ENCODE assay signal across 20 cellular contexts in the genomic region with DNA sequence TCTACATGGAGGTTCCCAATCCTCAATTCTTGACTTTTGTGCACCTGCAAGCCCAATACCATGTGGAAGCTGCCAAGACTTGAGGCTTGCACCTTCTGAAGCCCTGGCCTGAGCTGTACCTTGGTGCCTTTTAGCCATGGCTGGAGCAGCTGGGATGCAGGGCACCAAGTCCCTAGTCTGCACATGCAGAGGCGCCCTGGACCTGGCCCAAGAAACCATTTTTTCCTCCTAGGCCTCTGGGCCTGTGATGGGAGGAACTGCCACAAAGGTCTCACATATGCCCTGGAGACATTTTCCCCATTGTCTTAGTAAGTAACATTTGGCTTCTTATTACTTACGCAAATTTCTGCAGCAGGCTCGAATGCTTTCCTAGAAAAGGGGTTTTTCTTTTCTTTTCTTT.
A peak's percentile ranks its signal among the peaks of the same experiment; 100 is the strongest.
DNase-seq lines count a peak whose midpoint lies in the region; ATAC-seq, FAIRE-seq and TF ChIP-seq lines count a peak whose summit lies in the region.
"Had no signal": no experiment of that assay in that cellular context is flagged by ENCODE, and none has a peak within 500 bp of the region (broad histone marks: within the 10 kb centered on the region; RNA-seq: fewer than 3 reads in every experiment).

No MANE protein-coding gene starts in this region.

- ATAC-seq in A549 = no peak
- ATAC-seq: CD8-positive, alpha-beta T cell had no signal

- no peak overlapping the region for H3K9ac ChIP-seq in kidney (ENCODE audit: low read length in 2 of 2)
- H3K9ac ChIP-seq: BLaER1 had no signal

- H3K4me3 Mint-ChIP-seq in chondrocyte (ENCODE audit: unreplicated experiment) = no peak overlapping the region
- H3K4me3 Mint-ChIP-seq: B cell; CD4-positive, CD25-positive, alpha-beta regulatory T cell; CD8-positive, alpha-beta T cell had no signal

- POLR2A ChIA-PET in A549 (lab: Yijun Ruan, JAX) = no interaction called here
- POLR2A ChIA-PET in HEK293 (lab: Yijun Ruan, JAX) = no interaction called here
- POLR2A ChIA-PET in HEK293T (lab: Yijun Ruan, JAX) = no interaction called here

- TF ChIP-seq EP300 in A549 (IDR thresholded peaks at IDR 0.05) = no peak

- no peaks in the 10 kb centered on the region for H3K27me3 ChIP-seq in esophagus squamous epithelium
- H3K27me3 ChIP-seq: BLaER1 had no signal

- peaks cover 7% of the 10 kb centered on the region; the same call in 1 of the 3 replicates for H3K9me3 ChIP-seq in A549
- H3K9me3 ChIP-seq in HEK293 (ENCODE audit: control insufficient read depth, insufficient read depth, low read depth, low read length) = no peaks in the 10 kb centered on the region; the same call in 1 of the 2 replicates
- H3K9me3 ChIP-seq in kidney (ENCODE audit: control insufficient read depth in 1 of 2, low read length in 2 of 2) = peaks cover 0 to under 1% of the 10 kb centered on the region in 2 donors
- H3K9me3 ChIP-seq in esophagus squamous epithelium = peaks cover 0 to 7% (median 0%) of the 10 kb centered on the region in 3 donors
- H3K9me3 ChIP-seq: HAP-1 had no signal

- TF ChIP-seq CTCF in A549 (IDR thresholded peaks at IDR 0.05) = no peak
- no peak for TF ChIP-seq CTCF in HEK293 (tag by site-specific recombination; IDR thresholded peaks at IDR 0.05)
- no peak for TF ChIP-seq CTCF in chondrocyte (IDR thresholded peaks at IDR 0.05)
- no peak for TF ChIP-seq CTCF in kidney (IDR thresholded peaks at IDR 0.05; ENCODE audit: borderline replicate concordance, extremely low read depth, insufficient read depth)
- no peak for TF ChIP-seq CTCF in esophagus squamous epithelium (IDR thresholded peaks at IDR 0.05)

- CTCF ChIA-PET in A549 (lab: Yijun Ruan, JAX) = no interaction called here
- CTCF ChIA-PET in HEK293 (lab: Yijun Ruan, JAX) = no interaction called here
- CTCF ChIA-PET in HEK293T (lab: Yijun Ruan, JAX) = no interaction called here

- TF ChIP-seq POLR2A in A549 (IDR thresholded peaks at IDR 0.05; ENCODE audit: low read length) (no peak), esophagus squamous epithelium (IDR thresholded peaks at IDR 0.05) (no peak)

- no peak overlapping the region for H3K27ac Mint-ChIP-seq in chondrocyte (ENCODE audit: unreplicated experiment)
- H3K27ac Mint-ChIP-seq: B cell; CD4-positive, CD25-positive, alpha-beta regulatory T cell; CD8-positive, alpha-beta T cell had no signal

- H3K4me1 ChIP-seq in A549 (no peaks in the 10 kb centered on the region), HEK293 (ENCODE audit: control insufficient read depth, insufficient read depth, low read length) (no peaks in the 10 kb centered on the region), kidney (ENCODE audit: control insufficient read depth in 1 of 2, insufficient read depth in 1 of 2, low read depth in 1 of 2, low read length in 2 of 2) (no peaks in the 10 kb centered on the region), esophagus squamous epithelium (no peaks in the 10 kb centered on the region)
- H3K4me1 ChIP-seq: BLaER1, Caco-2, HAP-1 had no signal

- no peaks in the 10 kb centered on the region for H3K36me3 Mint-ChIP-seq in chondrocyte (ENCODE audit: low read depth)
- H3K36me3 Mint-ChIP-seq: CD4-positive, CD25-positive, alpha-beta regulatory T cell; CD8-positive, alpha-beta T cell had no signal

- H3K27me3 Mint-ChIP-seq in chondrocyte (ENCODE audit: low read depth) = no peaks in the 10 kb centered on the region
- H3K27me3 Mint-ChIP-seq: B cell; CD4-positive, CD25-positive, alpha-beta regulatory T cell had no signal

- no peak overlapping the region for H3K4me2 ChIP-seq in A549
- H3K4me2 ChIP-seq: BLaER1 had no signal

- no peak overlapping the region for H3K4me3 ChIP-seq in A549
- H3K4me3 ChIP-seq in HEK293 (ENCODE audit: low read depth, low read length) = no peak overlapping the region
- no peak overlapping the region for H3K4me3 ChIP-seq in kidney (ENCODE audit: low read length in 2 of 2)
- no peak overlapping the region for H3K4me3 ChIP-seq in esophagus squamous epithelium
- H3K4me3 ChIP-seq: BLaER1, HAP-1 had no signal

- no peak for TF ChIP-seq RAD21 in A549 (conservative IDR thresholded peaks at IDR 0.05 in 1 of 2, IDR thresholded peaks at IDR 0.05 in 1 of 2)

- H3K36me3 ChIP-seq in HEK293 (ENCODE audit: control insufficient read depth in 2 of 2, insufficient read depth in 1 of 2, low read length in 2 of 2) (no peaks in the 10 kb centered on the region), kidney (ENCODE audit: control insufficient read depth in 1 of 2, insufficient read depth in 2 of 2, low read length in 2 of 2) (no peaks in the 10 kb centered on the region), esophagus squamous epithelium (no peaks in the 10 kb centered on the region)
- H3K36me3 ChIP-seq: BLaER1, HAP-1 had no signal

- 26% methylated on average over 3 of the region's 3 CpGs for WGBS in A549 (ENCODE audit: missing lambda C conversion rate)
- WGBS in esophagus squamous epithelium, 2 donors = 63 to 72% methylated on average over 3 of the region's 3 CpGs

- H3K9me3 Mint-ChIP-seq in chondrocyte (ENCODE audit: low read depth) = peaks cover 21% of the 10 kb centered on the region

- no peak overlapping the region for H3K27ac ChIP-seq in A549
- no peak overlapping the region for H3K27ac ChIP-seq in HEK293 (ENCODE audit: extremely low read depth, low read depth, low read length)
- no peak overlapping the region for H3K27ac ChIP-seq in kidney (ENCODE audit: low read depth in 2 of 2, low read length in 2 of 2)
- H3K27ac ChIP-seq in esophagus squamous epithelium = no peak overlapping the region
- H3K27ac ChIP-seq: BLaER1, C4-2B had no signal

- FAIRE-seq in A549 (lab: Jason Lieb, UNC) (no peak), kidney (lab: Jason Lieb, UNC) (no peak)
- FAIRE-seq: GM12891, GM18507, H54 had no signal

- intact Hi-C loops in kidney (cut with DNase I) = no loop called here
- intact Hi-C loops in esophagus squamous epithelium (cut with DNase I) = no loop called here

- no peaks in the 10 kb centered on the region for H3K4me1 Mint-ChIP-seq in chondrocyte (ENCODE audit: low read depth)
- H3K4me1 Mint-ChIP-seq: B cell; CD4-positive, CD25-positive, alpha-beta regulatory T cell had no signal

- DNase-seq in A549 (ENCODE audit: low read depth in 1 of 2, low spot score in 1 of 2) = no peak
- peak; percentile 54 for DNase-seq in chondrocyte (ENCODE audit: low spot score)
- DNase-seq in kidney = no peak
- no peak for DNase-seq in esophagus squamous epithelium (lab: John Stamatoyannopoulos, UW)
- no peak for DNase-seq in HEK293T (ENCODE audit: extremely low spot score)
- DNase-seq: Caco-2; CD4-positive, CD25-positive, alpha-beta regulatory T cell; CD8-positive, alpha-beta T cell; DMS153; DMS79 treated with DMSO at 0.1 percent for 48 hours; GF-D8; GOT3 had no signal

TF ChIP-seq in A549, 52 proteins besides CTCF, POLR2A, EP300 and RAD21:
- TF ChIP-seq TP53 (CRISPR knock-in tag; IDR thresholded peaks at IDR 0.05) (no peak), ZC3H11A (IDR thresholded peaks at IDR 0.05) (no peak), CEBPB (IDR thresholded peaks at IDR 0.05) (no peak), ZFP36 (IDR thresholded peaks at IDR 0.05; ENCODE audit: borderline replicate concordance, partially characterized antibody) (peak; percentile 81), JUNB (IDR thresholded peaks at IDR 0.05) (no peak)
- TF ChIP-seq, protein P1, sequence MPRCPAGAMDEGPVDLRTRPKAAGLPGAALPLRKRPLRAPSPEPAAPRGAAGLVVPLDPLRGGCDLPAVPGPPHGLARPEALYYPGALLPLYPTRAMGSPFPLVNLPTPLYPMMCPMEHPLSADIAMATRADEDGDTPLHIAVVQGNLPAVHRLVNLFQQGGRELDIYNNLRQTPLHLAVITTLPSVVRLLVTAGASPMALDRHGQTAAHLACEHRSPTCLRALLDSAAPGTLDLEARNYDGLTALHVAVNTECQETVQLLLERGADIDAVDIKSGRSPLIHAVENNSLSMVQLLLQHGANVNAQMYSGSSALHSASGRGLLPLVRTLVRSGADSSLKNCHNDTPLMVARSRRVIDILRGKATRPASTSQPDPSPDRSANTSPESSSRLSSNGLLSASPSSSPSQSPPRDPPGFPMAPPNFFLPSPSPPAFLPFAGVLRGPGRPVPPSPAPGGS (IDR thresholded peaks at IDR 0.05) = no peak
TF ChIP-seq in A549: peak in this region for 1.

TF ChIP-seq in HEK293, 187 proteins besides CTCF, POLR2A, EP300 and RAD21 (continues in another document):
- no peak for TF ChIP-seq ZNF639 (tag by site-specific recombination; IDR thresholded peaks at IDR 0.05)
- TF ChIP-seq ZNF621 (tag by site-specific recombination; IDR thresholded peaks at IDR 0.05) = no peak
- peak; percentile 75 for TF ChIP-seq ZNF585B (tag by site-specific recombination; IDR thresholded peaks at IDR 0.05)
- no peak for TF ChIP-seq KLF10 (tag by site-specific recombination; IDR thresholded peaks at IDR 0.05)
- no peak for TF ChIP-seq ZNF146 (tag by site-specific recombination; IDR thresholded peaks at IDR 0.05)
- TF ChIP-seq ZNF626 (tag by site-specific recombination; IDR thresholded peaks at IDR 0.05) = no peak

TF ChIP-seq in HEK293T, 16 proteins besides CTCF, POLR2A, EP300 and RAD21:
- TF ChIP-seq SP1 (IDR thresholded peaks at IDR 0.05) (no peak), HDGF (IDR thresholded peaks at IDR 0.05; ENCODE audit: borderline replicate concordance) (no peak), L3MBTL2 (conservative IDR thresholded peaks at IDR 0.05) (no peak), LEF1 (IDR thresholded peaks at IDR 0.05; ENCODE audit: borderline replicate concordance) (no peak), FOXK2 (IDR thresholded peaks at IDR 0.05) (no peak), FOXM1 (IDR thresholded peaks at IDR 0.05; ENCODE audit: borderline replicate concordance) (no peak), NFRKB (IDR thresholded peaks at IDR 0.05) (no peak), TARDBP (IDR thresholded peaks at IDR 0.05) (no peak), SUZ12 (IDR thresholded peaks at IDR 0.05) (no peak), FOXA1 (IDR thresholded peaks at IDR 0.05) (no peak), ELF4 (IDR thresholded peaks at IDR 0.05) (no peak), ARNT (IDR thresholded peaks at IDR 0.05) (no peak), BHLHE40 (IDR thresholded peaks at IDR 0.05; ENCODE audit: borderline replicate concordance) (no peak), ZNF384 (IDR thresholded peaks at IDR 0.05) (no peak), CTBP1 (IDR thresholded peaks at IDR 0.05; ENCODE audit: borderline replicate concordance) (no peak)
- TF ChIP-seq, protein P2, sequence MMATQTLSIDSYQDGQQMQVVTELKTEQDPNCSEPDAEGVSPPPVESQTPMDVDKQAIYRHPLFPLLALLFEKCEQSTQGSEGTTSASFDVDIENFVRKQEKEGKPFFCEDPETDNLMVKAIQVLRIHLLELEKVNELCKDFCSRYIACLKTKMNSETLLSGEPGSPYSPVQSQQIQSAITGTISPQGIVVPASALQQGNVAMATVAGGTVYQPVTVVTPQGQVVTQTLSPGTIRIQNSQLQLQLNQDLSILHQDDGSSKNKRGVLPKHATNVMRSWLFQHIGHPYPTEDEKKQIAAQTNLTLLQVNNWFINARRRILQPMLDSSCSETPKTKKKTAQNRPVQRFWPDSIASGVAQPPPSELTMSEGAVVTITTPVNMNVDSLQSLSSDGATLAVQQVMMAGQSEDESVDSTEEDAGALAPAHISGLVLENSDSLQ (IDR thresholded peaks at IDR 0.05) = no peak
